In the genomic region with DNA sequence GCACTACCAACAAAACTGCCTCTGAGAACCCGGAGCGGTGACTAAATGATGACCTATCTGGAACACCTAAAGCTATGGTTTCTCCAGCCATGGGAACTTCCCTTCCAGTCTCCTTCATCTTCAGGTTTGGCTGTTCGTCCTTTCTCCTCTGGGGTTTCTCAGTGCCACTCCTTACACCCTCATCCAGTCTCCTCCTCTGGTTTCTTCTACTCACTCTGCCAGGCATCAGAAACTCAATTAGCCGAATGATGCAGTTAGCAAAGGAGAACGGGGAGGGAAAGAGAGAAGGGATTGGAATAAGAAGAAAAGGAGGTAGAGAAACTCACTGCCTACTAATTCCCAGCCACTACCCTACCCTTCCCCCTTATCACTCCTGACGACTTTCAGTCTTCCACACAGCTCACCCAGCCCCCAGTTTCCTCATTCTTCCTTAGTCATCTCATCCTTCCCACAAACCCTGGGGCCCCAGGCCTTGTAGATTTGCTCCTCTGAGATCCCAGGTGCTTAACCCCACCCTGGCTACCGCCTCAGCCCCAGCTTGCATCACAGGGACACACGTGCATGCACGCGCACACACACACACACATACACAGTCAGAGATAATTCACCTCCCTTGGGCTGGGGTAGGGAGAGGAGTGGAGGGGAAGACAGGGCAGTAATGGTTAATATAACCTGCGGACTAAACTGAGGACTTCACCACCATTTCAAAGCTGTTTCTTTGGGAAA, we compare ENCODE assay signal across 9 cellular contexts. TPM values are rescaled to one million over a fixed set of nuclear protein-coding genes. Genes with fewer than 3 reads are reported as not detected.
DNase-seq lines count a peak whose midpoint lies in the region; ATAC-seq, FAIRE-seq and TF ChIP-seq lines count a peak whose summit lies in the region.
"Had no signal": no experiment of that assay in that cellular context is flagged by ENCODE, and none has a peak within 500 bp of the region (broad histone marks: within the 10 kb centered on the region; RNA-seq: fewer than 3 reads in every experiment).

No MANE protein-coding gene starts in this region.

- H3K4me3 ChIP-seq in astrocyte of the spinal cord (ENCODE audit: low read depth, low read length) = no peak overlapping the region
- H3K4me3 ChIP-seq in keratinocyte (ENCODE audit: control insufficient read depth in 2 of 3, extremely low read depth in 1 of 3, insufficient read depth in 2 of 3, low read depth in 1 of 3, low read length in 3 of 3) = peak overlapping the region; percentile 27 to 74 (median 62)
- H3K4me3 ChIP-seq in tibial nerve = no peak overlapping the region

- H3K27ac ChIP-seq in keratinocyte (ENCODE audit: control insufficient read depth, insufficient read depth, low read length) (peak overlapping the region; percentile 100), tibial nerve (peak overlapping the region; percentile 45 to 82 (median 68))

- peak overlapping the region; percentile 95 for H3K9ac ChIP-seq in keratinocyte (ENCODE audit: control insufficient read depth, extremely low read depth, insufficient read depth, low read length)

- no peak overlapping the region for H3K27ac Mint-ChIP-seq in activated naive CD4-positive, alpha-beta T cell treated with anti-CD3 and anti-CD28 coated beads for 36 hours

- peaks cover 20% of the 10 kb centered on the region for H3K4me1 Mint-ChIP-seq in activated naive CD4-positive, alpha-beta T cell treated with anti-CD3 and anti-CD28 coated beads for 36 hours (ENCODE audit: low read depth)

- no peaks in the 10 kb centered on the region for H3K36me3 Mint-ChIP-seq in activated naive CD4-positive, alpha-beta T cell treated with anti-CD3 and anti-CD28 coated beads for 36 hours (ENCODE audit: low read depth)

- no peaks in the 10 kb centered on the region for H3K9me3 ChIP-seq in keratinocyte (ENCODE audit: control insufficient read depth, low read depth, low read length)
- H3K9me3 ChIP-seq in tibial nerve = no peaks in the 10 kb centered on the region

- dilution Hi-C loops in keratinocyte (cut with MboI; ENCODE audit: extremely low pct_ligation_motif_present, low sequenced_read_pairs) = no loop called here

- no peak overlapping the region for H2AFZ ChIP-seq in keratinocyte (ENCODE audit: control insufficient read depth, low read length)

- H3K4me2 ChIP-seq in keratinocyte (ENCODE audit: control insufficient read depth, extremely low read depth, insufficient read depth, low read depth, low read length) = peak overlapping the region; percentile 90

- TF ChIP-seq CTCF in astrocyte of the spinal cord (IDR thresholded peaks at IDR 0.05; ENCODE audit: low read depth, low read length) (no peak), keratinocyte (optimal IDR thresholded peaks at IDR 0.05 in 1 of 3, IDR thresholded peaks at IDR 0.05 in 1 of 3, conservative IDR thresholded peaks at IDR 0.05 in 1 of 3; ENCODE audit: extremely low read depth in 1 of 3, insufficient read depth in 2 of 3, low read length in 3 of 3) (no peak), tibial nerve (IDR thresholded peaks at IDR 0.05) (no peak)

- no peak overlapping the region for H3K4me3 Mint-ChIP-seq in activated naive CD4-positive, alpha-beta T cell treated with anti-CD3 and anti-CD28 coated beads for 36 hours

- peak; percentile 83 for FAIRE-seq in keratinocyte (lab: Jason Lieb, UNC)
- FAIRE-seq: G401.6 had no signal

- peaks cover 57% of the 10 kb centered on the region for H3K79me2 ChIP-seq in keratinocyte (ENCODE audit: control insufficient read depth, insufficient read depth, low read length)

- WGBS in tibial nerve, 2 donors = 68% methylated on average over 11 of the region's 11 CpGs

- no peak for ATAC-seq in HG02588 (IDR thresholded peaks at IDR 0.05; ENCODE audit: unreplicated experiment)

- CTCF ChIA-PET in activated naive CD4-positive, alpha-beta T cell treated with anti-CD3 and anti-CD28 coated beads for 36 hours (lab: Charles Lee) = no interaction called here

- in situ Hi-C loops in astrocyte of the spinal cord (cut with HindIII; ENCODE audit: low sequenced_read_pairs) = no loop called here

- peaks cover 4 to 12% of the 10 kb centered on the region in 2 experiments for H3K36me3 ChIP-seq in keratinocyte (ENCODE audit: control insufficient read depth in 2 of 2, extremely low read depth in 1 of 2, insufficient read depth in 2 of 2, low read length in 2 of 2)
- no peaks in the 10 kb centered on the region for H3K36me3 ChIP-seq in tibial nerve

- TF ChIP-seq EP300 in tibial nerve (IDR thresholded peaks at IDR 0.05) = no peak

- H3K27me3 ChIP-seq in keratinocyte (ENCODE audit: control insufficient read depth, extremely low read depth, insufficient read depth, low read length) = no peaks in the 10 kb centered on the region
- H3K27me3 ChIP-seq in tibial nerve = no peaks in the 10 kb centered on the region

- no peak for TF ChIP-seq POLR2A in tibial nerve (IDR thresholded peaks at IDR 0.05)

- H3K9me3 Mint-ChIP-seq in activated naive CD4-positive, alpha-beta T cell treated with anti-CD3 and anti-CD28 coated beads for 36 hours = no peaks in the 10 kb centered on the region

- intact Hi-C loops in activated naive CD4-positive, alpha-beta T cell treated with anti-CD3 and anti-CD28 coated beads for 36 hours (cut with micrococcal nuclease) = no loop called here

- no peaks in the 10 kb centered on the region for H3K27me3 Mint-ChIP-seq in activated naive CD4-positive, alpha-beta T cell treated with anti-CD3 and anti-CD28 coated beads for 36 hours (ENCODE audit: low read depth)

- H4K20me1 ChIP-seq in keratinocyte (ENCODE audit: control insufficient read depth, extremely low read depth, insufficient read depth, low read length) = no peaks in the 10 kb centered on the region

- DNase-seq in activated naive CD4-positive, alpha-beta T cell treated with anti-CD3 and anti-CD28 coated beads for 36 hours = peak; percentile 23
- DNase-seq in activated naive CD4-positive, alpha-beta T cell (lab: John Stamatoyannopoulos, UW) = no peak
- peak; percentile 88 for DNase-seq in astrocyte of the spinal cord (ENCODE audit: low read depth, low spot score)
- peak; percentile 99 for DNase-seq in keratinocyte (ENCODE audit: low read depth, low spot score)
- DNase-seq in tibial nerve (ENCODE audit: low spot score in 2 of 2) = peak in 1 of 2 donors; percentile 38
- no peak for DNase-seq in T-helper 9 cell
- no peak for DNase-seq in COR-L47 (lab: John Stamatoyannopoulos, UW)

- H3K4me1 ChIP-seq in keratinocyte (ENCODE audit: control insufficient read depth, extremely low read depth, insufficient read depth, low read length) (peaks cover 75% of the 10 kb centered on the region), tibial nerve (peaks cover 0 to 54% (median 19%) of the 10 kb centered on the region in 4 donors)

- H3K9me1 ChIP-seq in keratinocyte (ENCODE audit: control insufficient read depth, extremely low read depth, insufficient read depth, low read length) = no peaks in the 10 kb centered on the region

RNA-seq across cellular contexts. Expression of a gene that starts 13.0 kb away (rescaled TPM):
- 1 to 10 TPM; 2.0 TPM for total RNA-seq in activated naive CD4-positive, alpha-beta T cell treated with anti-CD3 and anti-CD28 coated beads for 36 hours
- polyA plus RNA-seq in keratinocyte = 40.4 to 54.2 TPM (median 50.8 TPM) in 3 replicates
- polyA plus RNA-seq in keratinocyte (2011; ENCODE audit: low read depth) = 6.6 TPM
- polyA plus RNA-seq in keratinocyte (2011; cell fraction: cytosol; rRNA removed) = 25.0 and 52.1 TPM in 2 replicates
- 75.5 and 92.1 TPM in 2 replicates for polyA plus RNA-seq in keratinocyte (2011; cell fraction: nucleus; rRNA removed)
- 9.7 and 34.8 TPM in 2 replicates for polyA plus RNA-seq in keratinocyte (2012; ENCODE audit: low replicate concordance)
- polyA minus RNA-seq in keratinocyte = 16.1 to 84.1 TPM (median 45.5 TPM) in 3 replicates
- 58.5 TPM for polyA minus RNA-seq in keratinocyte (2011; cell fraction: cytosol; rRNA and poly(A)+ RNA removed)
- 60.4 and 108 TPM in 2 replicates for polyA minus RNA-seq in keratinocyte (2011; cell fraction: nucleus; rRNA and poly(A)+ RNA removed)
- total RNA-seq in tibial nerve = 10 to 100 TPM in 3 of 4 donors, 1 to 10 TPM in 1; 9.2 to 13.4 (median 11.7) TPM

RNA-seq across cellular contexts. Expression of a gene that starts 13.3 kb away (rescaled TPM):
- total RNA-seq in activated naive CD4-positive, alpha-beta T cell treated with anti-CD3 and anti-CD28 coated beads for 36 hours = 10 to 100 TPM; 41.3 to 42.5 TPM
- 106 to 183 TPM (median 169 TPM) in 3 replicates for polyA plus RNA-seq in keratinocyte
- 123 TPM for polyA plus RNA-seq in keratinocyte (2011; ENCODE audit: low read depth)
- polyA plus RNA-seq in keratinocyte (2011; cell fraction: cytosol; rRNA removed) = 78.2 and 178 TPM in 2 replicates
- 163 and 205 TPM in 2 replicates for polyA plus RNA-seq in keratinocyte (2011; cell fraction: nucleus; rRNA removed)
- polyA plus RNA-seq in keratinocyte (2012; ENCODE audit: low replicate concordance) = 35.9 and 70.7 TPM in 2 replicates
- polyA minus RNA-seq in keratinocyte = 32.8 to 160 TPM (median 127 TPM) in 3 replicates
- 69.1 TPM for polyA minus RNA-seq in keratinocyte (2011; cell fraction: cytosol; rRNA and poly(A)+ RNA removed)
- 104 and 211 TPM in 2 replicates for polyA minus RNA-seq in keratinocyte (2011; cell fraction: nucleus; rRNA and poly(A)+ RNA removed)
- 100 to 1,000 TPM in 1 of 4 donors, 10 to 100 TPM in 3; 60.5 to 110 (median 73.5) TPM for total RNA-seq in tibial nerve

Comparison
In these comparisons a context has a peak if more than half of its experiments do, and no peak if none do; other contexts are left out.
1. DNase-seq: peak in activated naive CD4-positive, alpha-beta T cell treated with anti-CD3 and anti-CD28 coated beads for 36 hours (single experiment), astrocyte of the spinal cord (single experiment) and keratinocyte (single experiment); none in activated naive CD4-positive, alpha-beta T cell (0 of 4), T-helper 9 cell (single experiment) and COR-L47 (single experiment).
2. H3K4me3 ChIP-seq: peak in keratinocyte (3 of 3); none in astrocyte of the spinal cord (single experiment) and tibial nerve (0 of 4).